Comparison of ENCODE assay signal across 17 cellular contexts in the genomic region with DNA sequence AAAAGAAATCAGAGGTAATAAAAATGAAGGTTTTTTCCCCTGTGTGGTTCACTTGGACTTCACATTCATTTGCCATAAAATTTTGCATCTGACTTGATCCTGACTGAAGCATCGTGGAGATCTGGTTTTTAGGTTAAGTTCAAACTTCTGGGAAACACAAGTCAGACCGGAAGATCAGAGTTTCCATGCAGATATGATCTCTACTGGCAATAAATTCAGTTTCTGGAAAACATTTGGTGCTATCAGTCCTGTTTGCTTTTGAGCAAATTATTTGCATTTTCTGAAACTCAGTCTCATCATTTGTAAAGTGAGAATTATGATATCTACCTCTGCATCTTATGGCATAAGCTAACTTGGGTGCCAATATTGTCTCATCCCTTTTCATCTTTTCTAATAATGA.
A peak's percentile ranks its signal among the peaks of the same experiment; 100 is the strongest.
DNase-seq lines count a peak whose midpoint lies in the region; ATAC-seq and TF ChIP-seq lines count a peak whose summit lies in the region.
"Had no signal": no experiment of that assay in that cellular context is flagged by ENCODE, and none has a peak within 500 bp of the region (broad histone marks: within the 10 kb centered on the region; RNA-seq: fewer than 3 reads in every experiment).

No MANE protein-coding gene starts in this region.

- CTCF ChIA-PET in WTC11 (lab: Charles Lee): interaction anchor here (1.0 to 7.0 kb wide), 6 partner anchors 10 to 553 kb away, joined by 3 to 43 read pairs (median 6); no protein-coding TSS in a partner anchor

- DNase-seq in NCI-H526 treated with DMSO at 0.1 percent for 48 hours (lab: John Stamatoyannopoulos, UW) (peak; percentile 9), mesothelial cell of epicardium (ENCODE audit: low spot score in 2 of 2, unreplicated experiment in 2 of 2) (no peak), mesenteric fat pad (ENCODE audit: low spot score) (no peak), WTC11 (ENCODE audit: low spot score) (no peak), ureter (ENCODE audit: low spot score) (no peak)
- DNase-seq: BE2C, DMS79, GF-D8 had no signal

- H3K27me3 Mint-ChIP-seq in mesothelial cell of epicardium (ENCODE audit: low read depth) (no peaks in the 10 kb centered on the region), WTC11 (ENCODE audit: low read depth) (no peaks in the 10 kb centered on the region)

- ATAC-seq in HG03521 (IDR thresholded peaks at IDR 0.05; ENCODE audit: unreplicated experiment) (no peak), WTC11 (no peak)

- H3K27ac Mint-ChIP-seq in mesothelial cell of epicardium (peak overlapping the region; percentile 74), WTC11 (no peak overlapping the region)
- H3K27ac Mint-ChIP-seq: CD14-positive monocyte; CD4-positive, alpha-beta T cell; CD8-positive, alpha-beta memory T cell; GM23338; H9 had no signal

- no peak overlapping the region for H3K4me3 Mint-ChIP-seq in mesothelial cell of epicardium
- no peak overlapping the region for H3K4me3 Mint-ChIP-seq in WTC11
- H3K4me3 Mint-ChIP-seq: CD14-positive monocyte; CD4-positive, alpha-beta T cell; CD8-positive, alpha-beta memory T cell; GM23338; H9 had no signal

- H3K9me3 Mint-ChIP-seq in mesothelial cell of epicardium (peaks cover 8% of the 10 kb centered on the region), WTC11 (peaks cover 2% of the 10 kb centered on the region)
- H3K9me3 Mint-ChIP-seq: CD14-positive monocyte; CD4-positive, alpha-beta T cell; GM23338; H9 had no signal

- POLR2A ChIA-PET in WTC11 (lab: Charles Lee): interaction anchor here (0.6 kb wide), 1 partner anchor 198 kb away, joined by 3 read pairs; no protein-coding TSS in a partner anchor

- peak overlapping the region; percentile 51 for H3K27ac ChIP-seq in VCaP
- H3K27ac ChIP-seq: A549; BLaER1 treated with 17β-estradiol and CSF1 and Interleukin-3, amounts not matched to agents 10 nM and 100 nM had no signal

- no peak for TF ChIP-seq CTCF in VCaP (conservative IDR thresholded peaks at IDR 0.05)
- no peak for TF ChIP-seq CTCF in mesothelial cell of epicardium (IDR thresholded peaks at IDR 0.05; ENCODE audit: unreplicated experiment)
- TF ChIP-seq CTCF in WTC11 (IDR thresholded peaks at IDR 0.05): no peak

- H3K4me1 Mint-ChIP-seq in mesothelial cell of epicardium: peaks cover 58% of the 10 kb centered on the region
- H3K4me1 Mint-ChIP-seq in WTC11: peaks cover 16% of the 10 kb centered on the region
- H3K4me1 Mint-ChIP-seq: CD14-positive monocyte; CD8-positive, alpha-beta memory T cell had no signal

- peaks cover 6% of the 10 kb centered on the region for H3K36me3 Mint-ChIP-seq in mesothelial cell of epicardium
- H3K36me3 Mint-ChIP-seq in WTC11: no peaks in the 10 kb centered on the region
- H3K36me3 Mint-ChIP-seq: CD14-positive monocyte; CD8-positive, alpha-beta memory T cell had no signal

TF ChIP-seq in WTC11, 78 proteins besides CTCF, POLR2A, EP300 and RAD21 (continues in another document):
- TF ChIP-seq FOXP4 (CRISPR knock-in tag; IDR thresholded peaks at IDR 0.05) (no peak), AFF4 (CRISPR knock-in tag; IDR thresholded peaks at IDR 0.05; ENCODE audit: borderline replicate concordance) (no peak), ZBTB21 (CRISPR knock-in tag; IDR thresholded peaks at IDR 0.05; ENCODE audit: borderline replicate concordance) (no peak), CREM (CRISPR knock-in tag; IDR thresholded peaks at IDR 0.05) (no peak), ZNF317 (CRISPR knock-in tag; IDR thresholded peaks at IDR 0.05; ENCODE audit: borderline replicate concordance, low read depth) (no peak), IRF1 (CRISPR knock-in tag; IDR thresholded peaks at IDR 0.05) (no peak), ZNF512 (CRISPR knock-in tag; IDR thresholded peaks at IDR 0.05; ENCODE audit: borderline replicate concordance) (no peak)
- TF ChIP-seq, protein P1, sequence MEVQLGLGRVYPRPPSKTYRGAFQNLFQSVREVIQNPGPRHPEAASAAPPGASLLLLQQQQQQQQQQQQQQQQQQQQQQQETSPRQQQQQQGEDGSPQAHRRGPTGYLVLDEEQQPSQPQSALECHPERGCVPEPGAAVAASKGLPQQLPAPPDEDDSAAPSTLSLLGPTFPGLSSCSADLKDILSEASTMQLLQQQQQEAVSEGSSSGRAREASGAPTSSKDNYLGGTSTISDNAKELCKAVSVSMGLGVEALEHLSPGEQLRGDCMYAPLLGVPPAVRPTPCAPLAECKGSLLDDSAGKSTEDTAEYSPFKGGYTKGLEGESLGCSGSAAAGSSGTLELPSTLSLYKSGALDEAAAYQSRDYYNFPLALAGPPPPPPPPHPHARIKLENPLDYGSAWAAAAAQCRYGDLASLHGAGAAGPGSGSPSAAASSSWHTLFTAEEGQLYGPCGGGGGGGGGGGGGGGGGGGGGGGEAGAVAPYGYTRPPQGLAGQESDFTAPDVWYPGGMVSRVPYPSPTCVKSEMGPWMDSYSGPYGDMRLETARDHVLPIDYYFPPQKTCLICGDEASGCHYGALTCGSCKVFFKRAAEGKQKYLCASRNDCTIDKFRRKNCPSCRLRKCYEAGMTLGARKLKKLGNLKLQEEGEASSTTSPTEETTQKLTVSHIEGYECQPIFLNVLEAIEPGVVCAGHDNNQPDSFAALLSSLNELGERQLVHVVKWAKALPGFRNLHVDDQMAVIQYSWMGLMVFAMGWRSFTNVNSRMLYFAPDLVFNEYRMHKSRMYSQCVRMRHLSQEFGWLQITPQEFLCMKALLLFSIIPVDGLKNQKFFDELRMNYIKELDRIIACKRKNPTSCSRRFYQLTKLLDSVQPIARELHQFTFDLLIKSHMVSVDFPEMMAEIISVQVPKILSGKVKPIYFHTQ (CRISPR knock-in tag; IDR thresholded peaks at IDR 0.05): no peak
- TF ChIP-seq, protein P2, sequence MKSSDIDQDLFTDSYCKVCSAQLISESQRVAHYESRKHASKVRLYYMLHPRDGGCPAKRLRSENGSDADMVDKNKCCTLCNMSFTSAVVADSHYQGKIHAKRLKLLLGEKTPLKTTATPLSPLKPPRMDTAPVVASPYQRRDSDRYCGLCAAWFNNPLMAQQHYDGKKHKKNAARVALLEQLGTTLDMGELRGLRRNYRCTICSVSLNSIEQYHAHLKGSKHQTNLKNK (CRISPR knock-in tag; IDR thresholded peaks at IDR 0.05): no peak
